Comparison of ENCODE assay signal across 21 cellular contexts in the genomic region with DNA sequence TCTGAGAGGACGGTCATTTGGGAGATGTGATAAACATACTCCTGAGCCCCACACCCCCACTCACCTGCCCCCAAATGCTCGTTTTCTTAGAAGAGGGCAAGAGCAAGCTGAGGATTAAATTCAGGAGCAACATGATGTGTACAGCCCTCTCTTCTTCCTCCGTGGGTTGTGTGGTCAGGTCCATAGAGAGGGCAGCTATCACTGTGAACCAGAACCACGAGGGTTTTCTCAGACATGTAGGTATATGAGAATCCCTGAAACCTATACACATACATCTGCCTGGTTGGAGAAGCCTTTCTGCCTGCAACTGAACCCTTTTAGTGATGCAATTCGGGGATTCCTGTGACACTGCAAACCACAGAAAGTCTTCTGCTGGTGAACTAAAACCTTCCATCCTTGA. TPM values are rescaled to one million over a fixed set of nuclear protein-coding genes. Genes with fewer than 3 reads are reported as not detected.
A peak's percentile ranks its signal among the peaks of the same experiment; 100 is the strongest.
DNase-seq lines count a peak whose midpoint lies in the region; ATAC-seq and TF ChIP-seq lines count a peak whose summit lies in the region.
"Had no signal": no experiment of that assay in that cellular context is flagged by ENCODE, and none has a peak within 500 bp of the region (broad histone marks: within the 10 kb centered on the region; RNA-seq: fewer than 3 reads in every experiment).

No MANE protein-coding gene starts in this region.

- POLR2A ChIA-PET in activated CD8-positive, alpha-beta T cell treated with anti-CD3 and anti-CD28 coated beads, Interleukin-2, amount 10 ng/mL, durations not matched to agents 7 days and 5 days (lab: Charles Lee): no interaction called here
- POLR2A ChIA-PET in activated CD8-positive, alpha-beta T cell treated with anti-CD3 and anti-CD28 coated beads for 36 hours (lab: Charles Lee): no interaction called here

- H3K36me3 Mint-ChIP-seq in activated CD8-positive, alpha-beta T cell treated with anti-CD3 and anti-CD28 coated beads, Interleukin-2, amount 10 ng/mL, durations not matched to agents 7 days and 5 days (ENCODE audit: low read depth): peaks cover 54% of the 10 kb centered on the region
- peaks cover 39% of the 10 kb centered on the region for H3K36me3 Mint-ChIP-seq in activated CD8-positive, alpha-beta T cell treated with anti-CD3 and anti-CD28 coated beads for 36 hours (ENCODE audit: low read depth)
- peaks cover 44% of the 10 kb centered on the region for H3K36me3 Mint-ChIP-seq in T-helper 2 cell treated with Interferon-gamma antibody and Interleukin-4, amounts not matched to agents 5 μg/mL and 100 μg/mL, for 36 hours (ENCODE audit: low read depth)
- peaks cover 3% of the 10 kb centered on the region for H3K36me3 Mint-ChIP-seq in endothelial cell (ENCODE audit: low read depth, unreplicated experiment)

- intact Hi-C loops in activated CD8-positive, alpha-beta T cell treated with anti-CD3 and anti-CD28 coated beads for 36 hours (cut with micrococcal nuclease): no loop called here

- no peak overlapping the region for H3K4me3 Mint-ChIP-seq in activated CD8-positive, alpha-beta T cell treated with anti-CD3 and anti-CD28 coated beads, Interleukin-2, amount 10 ng/mL, durations not matched to agents 7 days and 5 days
- H3K4me3 Mint-ChIP-seq in activated CD8-positive, alpha-beta T cell treated with anti-CD3 and anti-CD28 coated beads for 36 hours: no peak overlapping the region
- no peak overlapping the region for H3K4me3 Mint-ChIP-seq in T-helper 2 cell treated with Interferon-gamma antibody and Interleukin-4, amounts not matched to agents 5 μg/mL and 100 μg/mL, for 36 hours
- peak overlapping the region; percentile 32 for H3K4me3 Mint-ChIP-seq in endothelial cell (ENCODE audit: unreplicated experiment)
- H3K4me3 Mint-ChIP-seq: B cell, CD14-positive monocyte, IgD-negative memory B cell had no signal

- peak overlapping the region; percentile 12 for H3K27ac Mint-ChIP-seq in activated CD8-positive, alpha-beta T cell treated with anti-CD3 and anti-CD28 coated beads, Interleukin-2, amount 10 ng/mL, durations not matched to agents 7 days and 5 days
- H3K27ac Mint-ChIP-seq in activated CD8-positive, alpha-beta T cell treated with anti-CD3 and anti-CD28 coated beads for 36 hours: no peak overlapping the region
- H3K27ac Mint-ChIP-seq in T-helper 2 cell treated with Interferon-gamma antibody and Interleukin-4, amounts not matched to agents 5 μg/mL and 100 μg/mL, for 36 hours: no peak overlapping the region
- H3K27ac Mint-ChIP-seq in endothelial cell (ENCODE audit: unreplicated experiment): no peak overlapping the region
- H3K27ac Mint-ChIP-seq: B cell, IgD-negative memory B cell had no signal

- peaks cover 20% of the 10 kb centered on the region for H3K4me1 Mint-ChIP-seq in activated CD8-positive, alpha-beta T cell treated with anti-CD3 and anti-CD28 coated beads, Interleukin-2, amount 10 ng/mL, durations not matched to agents 7 days and 5 days (ENCODE audit: low read depth)
- no peaks in the 10 kb centered on the region for H3K4me1 Mint-ChIP-seq in activated CD8-positive, alpha-beta T cell treated with anti-CD3 and anti-CD28 coated beads for 36 hours (ENCODE audit: low read depth)
- H3K4me1 Mint-ChIP-seq in T-helper 2 cell treated with Interferon-gamma antibody and Interleukin-4, amounts not matched to agents 5 μg/mL and 100 μg/mL, for 36 hours (ENCODE audit: low read depth): peaks cover 18% of the 10 kb centered on the region
- H3K4me1 Mint-ChIP-seq in endothelial cell (ENCODE audit: unreplicated experiment): peaks cover 2% of the 10 kb centered on the region
- H3K4me1 Mint-ChIP-seq: B cell, CD14-positive monocyte, IgD-negative memory B cell had no signal

- TF ChIP-seq CTCF in activated CD8-positive, alpha-beta T cell treated with anti-CD3 and anti-CD28 coated beads for 36 hours (IDR thresholded peaks at IDR 0.05): no peak
- no peak for TF ChIP-seq CTCF in endothelial cell (IDR thresholded peaks at IDR 0.05; ENCODE audit: unreplicated experiment)

- no peaks in the 10 kb centered on the region for H3K27me3 Mint-ChIP-seq in activated CD8-positive, alpha-beta T cell treated with anti-CD3 and anti-CD28 coated beads, Interleukin-2, amount 10 ng/mL, durations not matched to agents 7 days and 5 days (ENCODE audit: low read depth)
- H3K27me3 Mint-ChIP-seq in activated CD8-positive, alpha-beta T cell treated with anti-CD3 and anti-CD28 coated beads for 36 hours: no peaks in the 10 kb centered on the region
- H3K27me3 Mint-ChIP-seq in T-helper 2 cell treated with Interferon-gamma antibody and Interleukin-4, amounts not matched to agents 5 μg/mL and 100 μg/mL, for 36 hours (ENCODE audit: low read depth): no peaks in the 10 kb centered on the region
- no peaks in the 10 kb centered on the region for H3K27me3 Mint-ChIP-seq in endothelial cell (ENCODE audit: unreplicated experiment)
- H3K27me3 Mint-ChIP-seq: B cell, IgD-negative memory B cell had no signal

- no peaks in the 10 kb centered on the region for H3K9me3 Mint-ChIP-seq in activated CD8-positive, alpha-beta T cell treated with anti-CD3 and anti-CD28 coated beads, Interleukin-2, amount 10 ng/mL, durations not matched to agents 7 days and 5 days (ENCODE audit: insufficient read depth)
- no peaks in the 10 kb centered on the region for H3K9me3 Mint-ChIP-seq in activated CD8-positive, alpha-beta T cell treated with anti-CD3 and anti-CD28 coated beads for 36 hours
- no peaks in the 10 kb centered on the region for H3K9me3 Mint-ChIP-seq in T-helper 2 cell treated with Interferon-gamma antibody and Interleukin-4, amounts not matched to agents 5 μg/mL and 100 μg/mL, for 36 hours
- H3K9me3 Mint-ChIP-seq in endothelial cell (ENCODE audit: unreplicated experiment): no peaks in the 10 kb centered on the region
- H3K9me3 Mint-ChIP-seq: CD14-positive monocyte, IgD-negative memory B cell had no signal

- no peak for DNase-seq in activated CD8-positive, alpha-beta T cell treated with anti-CD3 and anti-CD28 coated beads, Interleukin-2, amount 10 ng/mL, durations not matched to agents 7 days and 5 days
- DNase-seq in activated CD8-positive, alpha-beta T cell treated with anti-CD3 and anti-CD28 coated beads for 36 hours: no peak
- peak; percentile 20 for DNase-seq in T-helper 2 cell treated with Interferon-gamma antibody and Interleukin-4, amounts not matched to agents 5 μg/mL and 100 μg/mL, for 36 hours (ENCODE audit: low spot score)
- DNase-seq in endothelial cell (ENCODE audit: low spot score): no peak
- no peak for DNase-seq in stimulated activated naive CD8-positive, alpha-beta T cell treated with anti-CD3 and anti-CD28 coated beads, Interleukin-15, Interleukin-2, amounts not matched to agents 100 U/mL and 50 U/mL, for 24 hours
- no peak for DNase-seq in stimulated activated CD4-positive, alpha-beta T cell treated with anti-CD3 and anti-CD28 coated beads, Interleukin-15, amount 100 ng/mL, for 24 hours
- DNase-seq: GDM1, Karpas-422, NCI-H1105 treated with DMSO at 0.1 percent for 48 hours, NCI-H2029 treated with DMSO at 0.1 percent for 48 hours, NCI-H2171, NCI-H345, NCI-H524, NCI-H82, SJCRH30 had no signal

- CTCF ChIA-PET in activated CD8-positive, alpha-beta T cell treated with anti-CD3 and anti-CD28 coated beads, Interleukin-2, amount 10 ng/mL, durations not matched to agents 7 days and 5 days (lab: Charles Lee): no interaction called here
- CTCF ChIA-PET in activated CD8-positive, alpha-beta T cell treated with anti-CD3 and anti-CD28 coated beads for 36 hours (lab: Charles Lee): no interaction called here

- ATAC-seq in activated CD8-positive, alpha-beta T cell treated with anti-CD3 and anti-CD28 coated beads, Interleukin-2, amount 10 ng/mL, durations not matched to agents 7 days and 5 days: no peak
- ATAC-seq in activated CD8-positive, alpha-beta T cell treated with anti-CD3 and anti-CD28 coated beads for 36 hours: no peak
- peak; percentile 40 for ATAC-seq in stimulated activated naive CD8-positive, alpha-beta T cell treated with anti-CD3 and anti-CD28 coated beads, Interleukin-15, Interleukin-2, amounts not matched to agents 100 U/mL and 50 U/mL, for 24 hours
- ATAC-seq in HG03460 (IDR thresholded peaks at IDR 0.05; ENCODE audit: unreplicated experiment): no peak
- ATAC-seq: A549, Panc1 had no signal

RNA-seq across cellular contexts. Expression of a gene that starts 38.9 kb away (rescaled TPM):
- total RNA-seq in activated CD8-positive, alpha-beta T cell treated with anti-CD3 and anti-CD28 coated beads, Interleukin-2, amount 10 ng/mL, durations not matched to agents 7 days and 5 days: 10 to 100 TPM; 60.1 to 65.9 TPM
- 10 to 100 TPM; 47.4 to 48.9 TPM for total RNA-seq in activated CD8-positive, alpha-beta T cell treated with anti-CD3 and anti-CD28 coated beads for 36 hours
- total RNA-seq in endothelial cell (ENCODE audit: unreplicated experiment): 30.6 TPM
